16 cellular contexts compared by ENCODE assay signal in the genomic region with DNA sequence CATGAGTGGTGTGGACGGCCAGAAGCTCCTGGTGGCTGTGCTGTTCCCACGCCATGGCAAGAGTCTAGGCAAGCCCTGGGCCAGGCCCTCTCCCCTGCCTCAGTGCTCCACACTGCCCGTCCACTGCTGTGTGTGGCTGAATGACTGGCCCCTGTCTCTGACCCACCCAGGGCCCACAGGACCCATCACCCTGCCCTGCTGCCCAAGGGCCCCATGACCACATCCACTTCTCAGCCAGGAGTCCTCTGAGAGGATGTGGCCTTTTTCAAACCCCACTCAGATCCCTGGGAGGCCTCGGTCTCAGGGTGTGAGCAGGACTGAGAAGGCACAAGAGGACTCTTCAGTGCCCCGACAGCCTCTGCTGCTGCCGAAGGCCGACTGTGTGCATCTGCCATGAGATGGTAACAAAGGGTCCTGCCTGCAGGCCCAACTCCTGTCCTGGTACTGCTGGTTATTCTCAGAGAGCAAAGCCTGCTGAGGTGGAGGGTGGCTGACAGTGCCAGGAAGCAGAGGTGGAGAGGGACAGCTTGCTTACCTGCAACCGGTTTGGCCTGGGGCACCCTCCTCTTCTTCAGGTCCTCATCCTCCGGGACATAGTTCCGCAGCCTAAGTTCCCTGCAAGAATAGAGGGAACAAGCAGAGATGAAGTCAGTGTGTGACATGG. TPM values are rescaled to one million over a fixed set of nuclear protein-coding genes. Genes with fewer than 3 reads are reported as not detected.
DNase-seq lines count a peak whose midpoint lies in the region; ATAC-seq and TF ChIP-seq lines count a peak whose summit lies in the region.
"Had no signal": no experiment of that assay in that cellular context is flagged by ENCODE, and none has a peak within 500 bp of the region (broad histone marks: within the 10 kb centered on the region; RNA-seq: fewer than 3 reads in every experiment).

No MANE protein-coding gene starts in this region.

- peaks cover 33% of the 10 kb centered on the region for H3K4me1 Mint-ChIP-seq in T-helper 2 cell treated with Interferon-gamma antibody and Interleukin-4, amounts not matched to agents 5 μg/mL and 100 μg/mL, for 36 hours (ENCODE audit: low read depth)
- H3K4me1 Mint-ChIP-seq in T-helper 17 cell = peaks cover 29% of the 10 kb centered on the region
- H3K4me1 Mint-ChIP-seq in stimulated activated effector memory CD8-positive, alpha-beta T cell treated with anti-CD3 and anti-CD28 coated beads, Interleukin-12 subunit alpha, Interleukin-12 subunit beta, amount 100 ng/mL, for 72 hours = peaks cover 55% of the 10 kb centered on the region

- H3K4me3 Mint-ChIP-seq in T-helper 2 cell treated with Interferon-gamma antibody and Interleukin-4, amounts not matched to agents 5 μg/mL and 100 μg/mL, for 36 hours = no peak overlapping the region
- no peak overlapping the region for H3K4me3 Mint-ChIP-seq in T-helper 17 cell
- no peak overlapping the region for H3K4me3 Mint-ChIP-seq in stimulated activated effector memory CD8-positive, alpha-beta T cell treated with anti-CD3 and anti-CD28 coated beads, Interleukin-12 subunit alpha, Interleukin-12 subunit beta, amount 100 ng/mL, for 72 hours
- H3K4me3 Mint-ChIP-seq: activated T-cell treated with anti-CD3 and anti-CD28 coated beads, Interleukin-2, amount 50 U/mL, for 4 hours had no signal

- H3K27ac ChIP-seq in lower lobe of right lung = peak overlapping the region; percentile 78
- H3K27ac ChIP-seq: prostate gland had no signal

- peak overlapping the region; percentile 69 for H3K27ac Mint-ChIP-seq in T-helper 2 cell treated with Interferon-gamma antibody and Interleukin-4, amounts not matched to agents 5 μg/mL and 100 μg/mL, for 36 hours
- H3K27ac Mint-ChIP-seq in T-helper 17 cell = peak overlapping the region; percentile 51
- peak overlapping the region; percentile 88 for H3K27ac Mint-ChIP-seq in stimulated activated effector memory CD8-positive, alpha-beta T cell treated with anti-CD3 and anti-CD28 coated beads, Interleukin-12 subunit alpha, Interleukin-12 subunit beta, amount 100 ng/mL, for 72 hours

- H3K27me3 ChIP-seq in lower lobe of right lung (ENCODE audit: low read depth) = no peaks in the 10 kb centered on the region
- H3K27me3 ChIP-seq: ascending aorta had no signal

- H3K36me3 Mint-ChIP-seq in T-helper 2 cell treated with Interferon-gamma antibody and Interleukin-4, amounts not matched to agents 5 μg/mL and 100 μg/mL, for 36 hours (ENCODE audit: low read depth) = peaks cover 67% of the 10 kb centered on the region
- peaks cover 8% of the 10 kb centered on the region for H3K36me3 Mint-ChIP-seq in T-helper 17 cell (ENCODE audit: low read depth)
- peaks cover 90% of the 10 kb centered on the region for H3K36me3 Mint-ChIP-seq in stimulated activated effector memory CD8-positive, alpha-beta T cell treated with anti-CD3 and anti-CD28 coated beads, Interleukin-12 subunit alpha, Interleukin-12 subunit beta, amount 100 ng/mL, for 72 hours

- H3K27me3 Mint-ChIP-seq in T-helper 2 cell treated with Interferon-gamma antibody and Interleukin-4, amounts not matched to agents 5 μg/mL and 100 μg/mL, for 36 hours (ENCODE audit: low read depth) = no peaks in the 10 kb centered on the region
- no peaks in the 10 kb centered on the region for H3K27me3 Mint-ChIP-seq in T-helper 17 cell

- H3K4me1 ChIP-seq in lower lobe of right lung = peaks cover 59% of the 10 kb centered on the region
- H3K4me1 ChIP-seq: prostate gland had no signal

- no peak for ATAC-seq in T-helper 17 cell
- no peak for ATAC-seq in lower lobe of right lung
- no peak for ATAC-seq in stimulated activated effector memory CD8-positive, alpha-beta T cell treated with anti-CD3 and anti-CD28 coated beads, Interleukin-12 subunit alpha, Interleukin-12 subunit beta, amount 100 ng/mL, for 72 hours
- no peak for ATAC-seq in left lobe of liver
- no peak for ATAC-seq in GM18498 (IDR thresholded peaks at IDR 0.05; ENCODE audit: unreplicated experiment)
- ATAC-seq: activated T-cell treated with anti-CD3 and anti-CD28 coated beads, Interleukin-2, amount 50 U/mL, for 4 hours had no signal

- H3K9me3 ChIP-seq in T-helper 17 cell (ENCODE audit: control insufficient read depth, low read length, poor library complexity, severe bottlenecking) = no peaks in the 10 kb centered on the region
- no peaks in the 10 kb centered on the region for H3K9me3 ChIP-seq in lower lobe of right lung
- H3K9me3 ChIP-seq: ascending aorta, prostate gland had no signal

- no peak overlapping the region for H3K4me3 ChIP-seq in lower lobe of right lung
- H3K4me3 ChIP-seq: ascending aorta, prostate gland had no signal

- TF ChIP-seq CTCF in lower lobe of right lung (IDR thresholded peaks at IDR 0.05) = no peak

- peaks cover 66% of the 10 kb centered on the region for H3K36me3 ChIP-seq in lower lobe of right lung

- intact Hi-C loops in lower lobe of right lung (cut with DNase I) = no loop called here

- peaks cover 13% of the 10 kb centered on the region for H3K9me3 Mint-ChIP-seq in T-helper 2 cell treated with Interferon-gamma antibody and Interleukin-4, amounts not matched to agents 5 μg/mL and 100 μg/mL, for 36 hours
- peaks cover 6% of the 10 kb centered on the region for H3K9me3 Mint-ChIP-seq in stimulated activated effector memory CD8-positive, alpha-beta T cell treated with anti-CD3 and anti-CD28 coated beads, Interleukin-12 subunit alpha, Interleukin-12 subunit beta, amount 100 ng/mL, for 72 hours

- DNase-seq in T-helper 2 cell treated with Interferon-gamma antibody and Interleukin-4, amounts not matched to agents 5 μg/mL and 100 μg/mL, for 36 hours (ENCODE audit: low spot score) = no peak
- no peak for DNase-seq in T-helper 2 cell
- no peak for DNase-seq in T-helper 17 cell
- peak; percentile 44 for DNase-seq in lower lobe of right lung
- DNase-seq in stimulated activated effector memory CD8-positive, alpha-beta T cell treated with anti-CD3 and anti-CD28 coated beads, Interleukin-12 subunit alpha, Interleukin-12 subunit beta, amount 100 ng/mL, for 72 hours (ENCODE audit: low spot score in 2 of 2) = no peak
- DNase-seq in left lobe of liver (ENCODE audit: low spot score) = no peak
- no peak for DNase-seq in NCI-H345 treated with DMSO at 0.1 percent for 48 hours (lab: John Stamatoyannopoulos, UW; ENCODE audit: unreplicated experiment)
- DNase-seq: 8988T; activated CD4-positive, CD25-positive, alpha-beta regulatory T cell; activated T-cell treated with anti-CD3 and anti-CD28 coated beads, Interleukin-2, amount 50 U/mL, for 4 hours; NCI-H1092; NCI-H2171; stimulated activated CD4-positive, alpha-beta T cell treated with anti-CD3 and anti-CD28 coated beads, Interleukin-2, amount 100 ng/mL, for 24 hours had no signal

RNA-seq across cellular contexts. Expression of a gene that starts 47.5 kb away (rescaled TPM):
- total RNA-seq in T-helper 17 cell = not detected
- total RNA-seq in lower lobe of right lung = 14.5 TPM
- 24.6 TPM for total RNA-seq in left lobe of liver
- total RNA-seq: activated T-cell treated with anti-CD3 and anti-CD28 coated beads, Interleukin-2, amount 50 U/mL, for 4 hours had no signal

RNA-seq across cellular contexts. Expression of a gene that starts 51.5 kb away (rescaled TPM):
- total RNA-seq in T-helper 17 cell (10 to 100 TPM; 67.6 to 75.8 TPM), lower lobe of right lung (42.9 TPM), left lobe of liver (19.3 TPM)

RNA-seq across cellular contexts. Expression of a gene that starts 54.4 kb away (rescaled TPM):
- total RNA-seq in T-helper 17 cell = 100 to 1,000 TPM; 285 to 303 TPM
- total RNA-seq in lower lobe of right lung = 97.0 TPM
- total RNA-seq in left lobe of liver = 12.2 TPM

Comparison
In these comparisons a context has a peak if more than half of its experiments do, and no peak if none do; other contexts are left out.
1. RNA of a gene that starts 47.5 kb away (total RNA-seq): 24.6 TPM in left lobe of liver (single experiment) and 14.5 TPM in lower lobe of right lung (single experiment); not detected in T-helper 17 cell; every median in the first group is over 10 times any median in the second.
2. Peak in every context shown above with its lines, with median percentiles within 50 percentile points of each other: H3K27ac Mint-ChIP-seq.